In the genomic region with DNA sequence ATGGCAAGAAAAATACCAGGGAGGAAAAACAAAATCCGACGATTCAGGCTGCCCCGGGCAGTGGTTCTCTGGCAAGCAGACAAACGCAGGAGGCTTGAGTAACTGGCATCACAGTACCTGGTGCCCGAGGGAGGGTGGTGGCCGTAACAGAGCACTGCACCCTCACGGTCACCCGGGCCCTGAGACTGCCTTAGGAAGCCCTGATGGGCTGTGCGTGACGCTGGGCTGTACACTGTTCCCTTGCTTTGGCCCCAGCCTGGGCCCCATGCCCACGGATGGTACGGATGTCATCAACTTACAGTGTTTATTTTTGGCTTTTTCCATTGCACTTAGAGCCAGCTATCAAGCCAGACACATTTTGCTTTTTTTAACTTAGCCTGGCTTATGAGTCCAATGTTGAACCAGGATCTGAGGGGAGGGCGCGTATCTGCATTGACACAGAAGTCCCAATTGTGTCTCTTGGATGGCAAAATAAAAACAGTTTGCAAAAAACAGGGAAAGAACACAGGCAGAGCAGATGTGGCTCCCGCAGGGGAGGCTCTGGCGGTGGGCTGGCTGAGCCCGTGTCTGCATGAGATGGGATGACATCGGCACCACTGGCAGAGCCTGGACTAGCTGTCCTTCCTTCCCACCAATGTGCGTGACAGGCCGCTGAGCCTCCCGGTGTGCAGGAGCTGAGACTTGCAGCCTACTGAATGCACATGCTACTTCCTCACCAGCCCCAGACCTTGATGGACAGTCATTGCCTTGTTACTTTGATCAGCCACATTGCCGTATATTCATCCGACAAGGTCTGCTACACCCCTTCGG, we compare ENCODE assay signal across 18 cellular contexts.
DNase-seq lines count a peak whose midpoint lies in the region; ATAC-seq and TF ChIP-seq lines count a peak whose summit lies in the region.
"Had no signal": no experiment of that assay in that cellular context is flagged by ENCODE, and none has a peak within 500 bp of the region (broad histone marks: within the 10 kb centered on the region; RNA-seq: fewer than 3 reads in every experiment).

No MANE protein-coding gene starts in this region.

- TF ChIP-seq CTCF in IMR-90 (conservative IDR thresholded peaks at IDR 0.05; ENCODE audit: low read depth, low read length) (no peak), liver (IDR thresholded peaks at IDR 0.05; ENCODE audit: low read depth, low read length, missing input control) (no peak)

- no peaks in the 10 kb centered on the region for H3K36me3 ChIP-seq in IMR-90 (ENCODE audit: control insufficient read depth, insufficient read depth, low read length)
- H3K36me3 ChIP-seq in liver (ENCODE audit: control insufficient read depth in 4 of 4, insufficient read depth in 3 of 4, low read depth in 1 of 4, low read length in 3 of 4), result no peaks in the 10 kb centered on the region
- H3K36me3 ChIP-seq in mesendoderm (ENCODE audit: control insufficient read depth, insufficient read depth, low read length), result no peaks in the 10 kb centered on the region
- H3K36me3 ChIP-seq: esophagus squamous epithelium had no signal

- dilution Hi-C loops in IMR-90 (cut with HindIII; ENCODE audit: low sequenced_read_pairs, unreplicated experiment), result no loop called here

- no peak overlapping the region for H4K5ac ChIP-seq in IMR-90 (ENCODE audit: low read depth, low read length)
- no peak overlapping the region for H4K5ac ChIP-seq in mesendoderm (ENCODE audit: low read length)

- ATAC-seq in IMR-90 (ENCODE audit: low read depth) (peak; percentile 85), esophagus mucosa (peak; percentile 44)

- H4K91ac ChIP-seq in IMR-90 (ENCODE audit: insufficient read depth, low read depth, low read length), result no peak overlapping the region

- H3K27ac ChIP-seq in IMR-90 (ENCODE audit: insufficient read depth, low read length) (no peak overlapping the region), liver (ENCODE audit: low read depth in 1 of 2, low read length in 2 of 2) (no peak overlapping the region), mesendoderm (ENCODE audit: low read depth, low read length) (no peak overlapping the region)
- H3K27ac ChIP-seq: testis had no signal

- CTCF ChIA-PET in IMR-90 (lab: Yijun Ruan, JAX), result no interaction called here

- H3K9me1 ChIP-seq in IMR-90 (ENCODE audit: insufficient read depth, low read length), result no peaks in the 10 kb centered on the region; the same call in 1 of the 2 replicates

- H3K4me2 ChIP-seq in IMR-90 (ENCODE audit: low read depth, low read length), result 0 out of 2 replicates have a peak overlapping the region, but pooled peaks have one; percentile 10
- H3K4me2 ChIP-seq in mesendoderm (ENCODE audit: low read length), result no peak overlapping the region

- H3K79me1 ChIP-seq in IMR-90 (ENCODE audit: low read depth in 1 of 2, low read length in 2 of 2) (no peaks in the 10 kb centered on the region), mesendoderm (ENCODE audit: low read length) (no peaks in the 10 kb centered on the region)

- H3K56ac ChIP-seq in IMR-90 (ENCODE audit: extremely low read depth, insufficient read depth, low read length) (no peak overlapping the region), mesendoderm (ENCODE audit: low read length) (no peak overlapping the region)

- H3K4ac ChIP-seq in IMR-90 (ENCODE audit: low read depth, low read length) (peak overlapping the region; percentile 12; the same call in 1 of the 2 replicates), mesendoderm (ENCODE audit: low read depth, low read length) (no peak overlapping the region)

- no peaks in the 10 kb centered on the region for H3K9me3 ChIP-seq in IMR-90 (ENCODE audit: control insufficient read depth, insufficient read depth, low read length)
- peaks cover 0 to 9% (median 4%) of the 10 kb centered on the region in 4 donors for H3K9me3 ChIP-seq in liver (ENCODE audit: control insufficient read depth in 4 of 4, low read length in 3 of 4)
- H3K9me3 ChIP-seq: esophagus squamous epithelium, testis had no signal

- H3K23ac ChIP-seq in IMR-90 (ENCODE audit: low read depth, low read length), result peak overlapping the region; percentile 8
- no peak overlapping the region for H3K23ac ChIP-seq in mesendoderm (ENCODE audit: low read length)

- H2BK5ac ChIP-seq in IMR-90 (ENCODE audit: low read depth, low read length, poor library complexity, severe bottlenecking) (no peak overlapping the region), mesendoderm (ENCODE audit: low read length) (no peak overlapping the region)

- H3K18ac ChIP-seq in IMR-90 (ENCODE audit: low read depth, low read length), result no peak overlapping the region
- H3K18ac ChIP-seq in mesendoderm (ENCODE audit: low read length), result no peak overlapping the region

- 48% methylated on average over 15 of the region's 24 CpGs; no CpG with 5 or more reads in 1 of the 2 experiments for WGBS in IMR-90 (ENCODE audit: extremely low coverage in 2 of 2, insufficient read length in 1 of 2), 2 experiments
- WGBS in liver, result 75% methylated on average over 24 of the region's 24 CpGs
- no CpG with 5 or more reads among the region's 24 CpGs for WGBS in mesendoderm (ENCODE audit: extremely low coverage, insufficient coverage, low lambda C conversion rate)

- no peak overlapping the region for H2AK9ac ChIP-seq in IMR-90 (replicated peaks; ENCODE audit: low read depth, low read length, poor library complexity)

- H4K20me1 ChIP-seq in IMR-90 (ENCODE audit: insufficient read depth, low read length), result no peaks in the 10 kb centered on the region

- H4K8ac ChIP-seq in IMR-90 (ENCODE audit: low read depth in 2 of 2, low read length in 2 of 2) (peak overlapping the region in 1 of 2 experiments; percentile 4; a peak in 1 of 4 replicates), mesendoderm (ENCODE audit: low read depth, low read length) (no peak overlapping the region)

- in situ Hi-C loops in IMR-90 (cut with MboI; ENCODE audit: low sequenced_read_pairs), result no loop called here

- H3K4me3 ChIP-seq in IMR-90 (ENCODE audit: insufficient read depth, low read depth, low read length) (no peak overlapping the region), liver (ENCODE audit: low read depth in 1 of 3, low read length in 3 of 3) (no peak overlapping the region), mesendoderm (ENCODE audit: low read length) (no peak overlapping the region)
- H3K4me3 ChIP-seq: esophagus squamous epithelium, skin epidermis, testis had no signal

- H3K14ac ChIP-seq in IMR-90 (replicated peaks; ENCODE audit: low read depth, low read length), result no peak overlapping the region

- H3K79me2 ChIP-seq in mesendoderm (ENCODE audit: control insufficient read depth, insufficient read depth, low read length), result no peaks in the 10 kb centered on the region

- H2AK5ac ChIP-seq in IMR-90 (ENCODE audit: low read depth, low read length) (peak overlapping the region; percentile 40; the same call in 1 of the 2 replicates), mesendoderm (ENCODE audit: low read length) (no peak overlapping the region)

- no peak for TF ChIP-seq RAD21 in IMR-90 (IDR thresholded peaks at IDR 0.05; ENCODE audit: low read length)
- TF ChIP-seq RAD21 in liver (IDR thresholded peaks at IDR 0.05), result no peak

- H2BK20ac ChIP-seq in IMR-90 (ENCODE audit: low read depth, low read length), result no peak overlapping the region

- H3K9ac ChIP-seq in IMR-90 (ENCODE audit: low read depth, low read length) (no peak overlapping the region), liver (ENCODE audit: low read depth in 1 of 2, low read length in 2 of 2) (no peak overlapping the region), mesendoderm (ENCODE audit: low read length) (no peak overlapping the region)

- no peak for TF ChIP-seq POLR2A in IMR-90 (IDR thresholded peaks at IDR 0.05; ENCODE audit: low read depth, low read length)

- peaks cover 10% of the 10 kb centered on the region; the same call in 1 of the 2 replicates for H3K4me1 ChIP-seq in IMR-90 (ENCODE audit: control insufficient read depth, insufficient read depth, low read length)
- no peaks in the 10 kb centered on the region for H3K4me1 ChIP-seq in liver (ENCODE audit: control insufficient read depth in 4 of 4, insufficient read depth in 4 of 4, low read length in 3 of 4)
- H3K4me1 ChIP-seq in mesendoderm (ENCODE audit: control insufficient read depth, low read depth, low read length), result no peaks in the 10 kb centered on the region
- H3K4me1 ChIP-seq: testis had no signal

- H2AFZ ChIP-seq in IMR-90 (replicated peaks; ENCODE audit: low read length, poor library complexity), result peak overlapping the region; percentile 24

- DNase-seq in IMR-90, result peak; percentile 44
- DNase-seq in stromal cell of bone marrow (ENCODE audit: low read depth), result peak; percentile 33
- DNase-seq in NCI-H2107 (lab: John Stamatoyannopoulos, UW), result no peak
- no peak for DNase-seq in NCI-H2171 treated with DMSO at 0.1 percent for 48 hours (lab: John Stamatoyannopoulos, UW)
- no peak for DNase-seq in activated effector memory CD4-positive, alpha-beta T cell treated with Interleukin-2 at 50 U/mL for 16 hours
- DNase-seq in mesendoderm, result no peak
- DNase-seq: activated naive CD4-positive, alpha-beta T cell treated with anti-CD3 and anti-CD28 coated beads, Interleukin-2, amount 10 ng/mL, durations not matched to agents 7 days and 5 days; CD4-positive, alpha-beta memory T cell; central memory CD4-positive, alpha-beta T cell; esophagus squamous epithelium; GF-D8; immature natural killer cell; NCI-H1417 treated with DMSO at 0.1 percent for 48 hours; SHP77; testis had no signal

- intact Hi-C loops in IMR-90 (cut with micrococcal nuclease), result no loop called here

- peaks cover 3% of the 10 kb centered on the region; the same call in 1 of the 2 replicates for H3K27me3 ChIP-seq in IMR-90 (ENCODE audit: control insufficient read depth, insufficient read depth, low read length)
- no peaks in the 10 kb centered on the region for H3K27me3 ChIP-seq in liver (ENCODE audit: control insufficient read depth in 4 of 4, insufficient read depth in 4 of 4, low read length in 3 of 4)
- no peaks in the 10 kb centered on the region for H3K27me3 ChIP-seq in mesendoderm (ENCODE audit: insufficient read depth, low read length, poor library complexity)
- H3K27me3 ChIP-seq: testis had no signal

- H2BK120ac ChIP-seq in IMR-90 (ENCODE audit: low read depth, low read length) (no peak overlapping the region), mesendoderm (ENCODE audit: low read depth, low read length) (no peak overlapping the region)

- peak overlapping the region; percentile 31; the same call in 1 of the 3 replicates for H2BK15ac ChIP-seq in IMR-90 (ENCODE audit: low read depth, low read length)
- no peak overlapping the region for H2BK15ac ChIP-seq in mesendoderm (replicated peaks; ENCODE audit: low read depth)

- POLR2A ChIA-PET in IMR-90 (lab: Charles Lee; ENCODE audit: unreplicated experiment), result no interaction called here

- no TSS peak for BruUV-seq in IMR-90 (replicated peaks; lab: Mats Ljungman, UMichigan)

TF ChIP-seq in liver, 16 proteins besides CTCF, POLR2A, EP300 and RAD21 (continues in another document):
- TF ChIP-seq SP1 (IDR thresholded peaks at IDR 0.05), result peak; percentile 24

Comparison
In these comparisons a context has a peak if more than half of its experiments do, and no peak if none do; other contexts are left out.
1. DNase-seq: peak in IMR-90 (single experiment) and stromal cell of bone marrow (single experiment); none in NCI-H2107 (single experiment), NCI-H2171 treated with DMSO at 0.1 percent for 48 hours (single experiment), activated effector memory CD4-positive, alpha-beta T cell treated with Interleukin-2 at 50 U/mL for 16 hours (single experiment) and mesendoderm (single experiment).